ENCODE assay signal across 24 cellular contexts in genomic region chr2:52423111-52423510, GRCh38.
"Had no signal": no experiment of that assay in that cellular context is flagged by ENCODE, and none has a peak within 500 bp of the region (broad histone marks: within the 10 kb centered on the region; RNA-seq: fewer than 3 reads in every experiment).

No MANE protein-coding gene starts in this region.

- FAIRE-seq: HepG2, K562, RCC 7860 had no signal

- H3K27ac ChIP-seq: KMS-11, SJSA1, SK-N-MC had no signal

- H3K4me2 ChIP-seq: KMS-11 had no signal

- H3K9me3 ChIP-seq: SJSA1 had no signal

- H3K27ac Mint-ChIP-seq: IgD-negative memory B cell had no signal

- H3K4me1 ChIP-seq: SJSA1 had no signal

- DNase-seq: Kasumi-1, MM.1S, MV-4-11, NCI-H1048, NCI-H1105, NCI-H1417, NCI-H1436 treated with DMSO at 0.1 percent for 48 hours, NCI-H1694, NCI-H187 treated with DMSO at 0.1 percent for 48 hours, NCI-H2029 treated with DMSO at 0.1 percent for 48 hours, NCI-H2171 treated with DMSO at 0.1 percent for 48 hours, NCI-H524, NCI-H69, NCI-H774, Right ventricle myocardium superior, RPMI8226, SIG-M5 had no signal

- ATAC-seq: HepG2, K562 had no signal

- H3K9ac ChIP-seq: KMS-11 had no signal

- H3K36me3 ChIP-seq: SJSA1 had no signal

- H3K4me3 Mint-ChIP-seq: IgD-negative memory B cell had no signal

- H3K27me3 ChIP-seq: SJSA1 had no signal

- H3K4me3 ChIP-seq: K562, SJSA1, SK-N-MC had no signal

- H3K27me3 Mint-ChIP-seq: IgD-negative memory B cell had no signal

- H3K4me1 Mint-ChIP-seq: IgD-negative memory B cell had no signal

- H3K36me3 Mint-ChIP-seq: IgD-negative memory B cell had no signal
